Comparison of ENCODE assay signal across 10 cellular contexts in the genomic region with DNA sequence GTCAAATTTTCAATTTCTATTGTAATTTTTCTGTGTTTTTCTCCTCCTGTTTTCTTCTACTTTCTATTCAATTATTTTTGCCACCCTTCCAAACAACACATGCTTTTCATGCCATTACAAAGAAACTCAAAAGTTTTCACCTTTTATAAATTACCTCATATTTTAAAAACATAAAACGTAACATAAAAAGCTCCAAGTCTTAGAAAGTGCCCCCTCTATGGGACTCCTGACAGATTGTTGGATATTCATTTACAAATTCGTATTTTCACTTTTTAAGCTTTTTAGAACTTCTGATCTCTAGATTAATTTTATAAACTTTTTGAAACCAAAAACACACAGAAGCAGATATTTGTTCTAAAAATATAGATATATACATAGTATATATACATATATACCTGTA. TPM values are rescaled to one million over a fixed set of nuclear protein-coding genes. Genes with fewer than 3 reads are reported as not detected.
DNase-seq lines count a peak whose midpoint lies in the region; ATAC-seq and TF ChIP-seq lines count a peak whose summit lies in the region.
"Had no signal": no experiment of that assay in that cellular context is flagged by ENCODE, and none has a peak within 500 bp of the region (broad histone marks: within the 10 kb centered on the region; RNA-seq: fewer than 3 reads in every experiment).

No MANE protein-coding gene starts in this region.

- TF ChIP-seq POLR2A in gastrocnemius medialis (IDR thresholded peaks at IDR 0.05), result no peak

- no peaks in the 10 kb centered on the region for H3K36me3 ChIP-seq in ES-I3 (ENCODE audit: insufficient read depth, low read length)
- H3K36me3 ChIP-seq in SK-N-MC (ENCODE audit: insufficient read depth, low read length), result peaks cover 11% of the 10 kb centered on the region; the same call in 1 of the 2 replicates
- no peaks in the 10 kb centered on the region for H3K36me3 ChIP-seq in gastrocnemius medialis

- TF ChIP-seq CTCF in foreskin keratinocyte (conservative IDR thresholded peaks at IDR 0.05), result peak; percentile 63
- TF ChIP-seq CTCF in gastrocnemius medialis (IDR thresholded peaks at IDR 0.05 in 4 of 5, conservative IDR thresholded peaks at IDR 0.05 in 1 of 5), result peak in 1 of 5 experiments; percentile 24

- ATAC-seq in foreskin keratinocyte (no peak), gastrocnemius medialis (no peak), GM21367 (IDR thresholded peaks at IDR 0.05; ENCODE audit: unreplicated experiment) (no peak), HG03045 (IDR thresholded peaks at IDR 0.05; ENCODE audit: unreplicated experiment) (no peak)

- H3K4me1 ChIP-seq in ES-I3 (ENCODE audit: insufficient read depth, low read length) (no peaks in the 10 kb centered on the region), foreskin keratinocyte (peaks cover 15% of the 10 kb centered on the region), gastrocnemius medialis (peaks cover 0 to 8% of the 10 kb centered on the region in 2 donors)

- no peaks in the 10 kb centered on the region for H3K9me3 ChIP-seq in ES-I3 (ENCODE audit: control insufficient read depth, insufficient read depth, low read length)
- no peaks in the 10 kb centered on the region for H3K9me3 ChIP-seq in SK-N-MC (ENCODE audit: low read depth, low read length)
- H3K9me3 ChIP-seq in gastrocnemius medialis, result no peaks in the 10 kb centered on the region

- in situ Hi-C loops in gastrocnemius medialis (cut with MboI; ENCODE audit: low sequenced_read_pairs in 4 of 4), result no loop called here

- H3K27me3 ChIP-seq in foreskin keratinocyte (no peaks in the 10 kb centered on the region), gastrocnemius medialis (no peaks in the 10 kb centered on the region)

- intact Hi-C loops in gastrocnemius medialis (cut with DNase I; ENCODE audit: low total_unique reads), result loop anchor here (5.0 kb wide), 1 partner anchor 34 kb away; no protein-coding TSS in a partner anchor

- no peak for DNase-seq in SK-N-MC (ENCODE audit: low read depth, low spot score)
- DNase-seq in foreskin keratinocyte, result no peak
- no peak for DNase-seq in gastrocnemius medialis
- DNase-seq in stimulated activated CD4-positive, alpha-beta T cell treated with anti-CD3 and anti-CD28 coated beads, Interleukin-4, amount 100 ng/mL, for 24 hours, result no peak
- no peak for DNase-seq in effector CD8-positive, alpha-beta T cell (lab: John Stamatoyannopoulos, UW)
- DNase-seq: NCI-H1092 treated with DMSO at 0.1 percent for 48 hours had no signal

- H3K9ac ChIP-seq in ES-I3 (ENCODE audit: low read depth, low read length), result peak overlapping the region; percentile 97
- peak overlapping the region; percentile 85 for H3K9ac ChIP-seq in SK-N-MC (ENCODE audit: insufficient read length)

- peak overlapping the region; percentile 86 for H3K4me3 ChIP-seq in SK-N-MC
- H3K4me3 ChIP-seq in gastrocnemius medialis, result peak overlapping the region in 3 of 4 donors; percentile 50 to 54 (median 51)
- H3K4me3 ChIP-seq: lung had no signal

- peak overlapping the region; percentile 95 for H3K27ac ChIP-seq in SK-N-MC
- H3K27ac ChIP-seq in foreskin keratinocyte, result peak overlapping the region; percentile 36
- peak overlapping the region in 2 of 4 donors; percentile 3 to 45 for H3K27ac ChIP-seq in gastrocnemius medialis

RNA-seq across cellular contexts. Expression of gene COL5A2, which starts 1.6 kb away (rescaled TPM):
- 16.8 and 22.7 TPM in 2 replicates for total RNA-seq in foreskin keratinocyte
- 4.5 and 4.8 TPM in 2 replicates for polyA plus RNA-seq in foreskin keratinocyte
- 1 to 10 TPM; 4.4 to 9.8 (median 6.2) TPM for total RNA-seq in gastrocnemius medialis
